ENCODE assay signal across 1 cellular context in genomic region chr15:51097553-51098330, GRCh38.
TF ChIP-seq lines count a peak whose summit lies in the region.

No MANE protein-coding gene starts in this region.

TF ChIP-seq in K562, 482 proteins besides CTCF, POLR2A, EP300 and RAD21 (continued from another document):
- TF ChIP-seq ZNF655 (CRISPR knock-in tag; IDR thresholded peaks at IDR 0.05): no peak
- peak; percentile 57 for TF ChIP-seq FOSL1 (tag; conservative IDR thresholded peaks at IDR 0.05)
- TF ChIP-seq TGIF2 (CRISPR knock-in tag; IDR thresholded peaks at IDR 0.05): no peak
- no peak for TF ChIP-seq U2AF1 (optimal IDR thresholded peaks at IDR 0.05; ENCODE audit: low read depth, low read length)
- no peak for TF ChIP-seq HLTF (IDR thresholded peaks at IDR 0.05)
- no peak for TF ChIP-seq PHTF2 (CRISPR knock-in tag; IDR thresholded peaks at IDR 0.05)
- no peak for TF ChIP-seq RNF2 (IDR thresholded peaks at IDR 0.05)
- TF ChIP-seq ZNF76 (CRISPR knock-in tag; IDR thresholded peaks at IDR 0.05; ENCODE audit: borderline replicate concordance): no peak
- no peak for TF ChIP-seq DIDO1 (tag; IDR thresholded peaks at IDR 0.05; ENCODE audit: low read depth)
- no peak for TF ChIP-seq E2F6 (IDR thresholded peaks at IDR 0.05; ENCODE audit: borderline replicate concordance in 1 of 2, extremely low read depth in 1 of 2, insufficient read depth in 1 of 2, insufficient read length in 1 of 2, low read depth in 1 of 2, low read length in 1 of 2, poor library complexity in 1 of 2, severe bottlenecking in 1 of 2)
- no peak for TF ChIP-seq GTF3C2 (IDR thresholded peaks at IDR 0.05; ENCODE audit: borderline replicate concordance, extremely low read depth, insufficient read length)
TF ChIP-seq in K562: peak in this region for 7.
